1 cellular context compared by ENCODE assay signal in the genomic region with DNA sequence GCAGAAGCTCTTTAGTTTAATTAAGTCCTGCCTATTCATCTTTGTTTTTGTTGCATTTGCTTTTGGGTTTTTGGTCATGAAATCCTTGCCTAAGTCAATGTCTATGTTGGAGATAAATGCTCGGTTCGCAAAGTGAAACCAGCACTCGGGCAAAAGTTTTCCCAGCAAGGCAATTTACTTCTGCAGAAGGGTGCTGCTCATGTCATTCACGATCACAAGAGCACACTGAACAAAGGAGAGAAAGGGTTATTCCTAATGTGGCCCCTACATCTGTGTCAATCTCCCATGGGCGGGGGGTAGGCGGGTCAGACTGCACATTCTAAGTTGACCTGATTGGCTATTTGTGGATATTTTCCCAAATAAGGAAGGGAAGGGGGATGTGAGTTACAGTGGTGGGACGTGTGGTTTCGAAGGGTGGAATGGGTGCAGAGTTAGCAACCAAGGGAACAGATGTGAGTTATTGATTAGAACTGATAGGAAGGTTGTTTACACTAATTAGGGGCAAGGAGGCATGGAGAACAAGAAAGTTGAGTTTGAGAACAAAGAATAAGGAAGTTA.
TF ChIP-seq lines count a peak whose summit lies in the region.

No MANE protein-coding gene starts in this region.

TF ChIP-seq in K562, 482 proteins besides CTCF, POLR2A, EP300 and RAD21 (continued from another document and continues in another):
- TF ChIP-seq ID3 (CRISPR knock-in tag; IDR thresholded peaks at IDR 0.05) (no peak), ID3 (tag; IDR thresholded peaks at IDR 0.05) (peak; percentile 61; the same call in 1 of the 2 replicates), SOX6 (IDR thresholded peaks at IDR 0.05) (no peak), ZNF561 (CRISPR knock-in tag; conservative IDR thresholded peaks at IDR 0.05) (peak; percentile 99), FOXK1 (CRISPR knock-in tag; IDR thresholded peaks at IDR 0.05; ENCODE audit: borderline replicate concordance) (no peak), CBX5 (IDR thresholded peaks at IDR 0.05; ENCODE audit: borderline replicate concordance, low read depth) (peak; percentile 99), SRF (CRISPR knock-in tag; IDR thresholded peaks at IDR 0.05) (peak; percentile 36 to 54; a peak in 1 of 4 replicates), ZNF76 (CRISPR knock-in tag; IDR thresholded peaks at IDR 0.05; ENCODE audit: borderline replicate concordance) (no peak), JUN (IDR thresholded peaks at IDR 0.05; ENCODE audit: borderline replicate concordance, low read depth, low read length) (0 out of 2 replicates have a peak, but pooled peaks have one; percentile 39), JUN (CRISPR knock-in tag; IDR thresholded peaks at IDR 0.05; ENCODE audit: borderline replicate concordance) (no peak), ZEB2 (IDR thresholded peaks at IDR 0.05) (peak; percentile 95), ZNF12 (CRISPR knock-in tag; IDR thresholded peaks at IDR 0.05) (no peak), ARNT (IDR thresholded peaks at IDR 0.05) (peak in 1 of 2 experiments; percentile 43; a peak in 1 of 4 replicates), CBFA2T3 (IDR thresholded peaks at IDR 0.05) (peak; percentile 27; the same call in 1 of the 2 replicates), HDAC6 (IDR thresholded peaks at IDR 0.05; ENCODE audit: low read depth, low read length) (no peak), ATF1 (CRISPR knock-in tag; IDR thresholded peaks at IDR 0.05) (no peak), ATF1 (tag; IDR thresholded peaks at IDR 0.05) (no peak), NKRF (IDR thresholded peaks at IDR 0.05; ENCODE audit: borderline replicate concordance) (no peak), XRCC3 (IDR thresholded peaks at IDR 0.05) (peak; percentile 97), ZNF445 (CRISPR knock-in tag; IDR thresholded peaks at IDR 0.05; ENCODE audit: low read depth) (peak; percentile 94), GTF2B (IDR thresholded peaks at IDR 0.05; ENCODE audit: extremely low read depth, insufficient read length) (no peak), CBX1 (IDR thresholded peaks at IDR 0.05; ENCODE audit: low read depth) (peak; percentile 97), BDP1 (IDR thresholded peaks at IDR 0.05; ENCODE audit: insufficient read depth, insufficient read length) (no peak), ZNF146 (CRISPR knock-in tag; IDR thresholded peaks at IDR 0.05; ENCODE audit: unreplicated experiment) (no peak), TRIM28 (IDR thresholded peaks at IDR 0.05) (peak; percentile 97), BCL6 (CRISPR knock-in tag; IDR thresholded peaks at IDR 0.05) (no peak), MTA3 (IDR thresholded peaks at IDR 0.05; ENCODE audit: borderline replicate concordance) (0 out of 2 replicates have a peak, but pooled peaks have one; percentile 25), LCOR (CRISPR knock-in tag; IDR thresholded peaks at IDR 0.05) (no peak), ZNF696 (CRISPR knock-in tag; conservative IDR thresholded peaks at IDR 0.05) (no peak), ZNF134 (CRISPR knock-in tag; conservative IDR thresholded peaks at IDR 0.05) (no peak), FOXP1 (CRISPR knock-in tag; IDR thresholded peaks at IDR 0.05) (no peak)
- TF ChIP-seq, protein P1, sequence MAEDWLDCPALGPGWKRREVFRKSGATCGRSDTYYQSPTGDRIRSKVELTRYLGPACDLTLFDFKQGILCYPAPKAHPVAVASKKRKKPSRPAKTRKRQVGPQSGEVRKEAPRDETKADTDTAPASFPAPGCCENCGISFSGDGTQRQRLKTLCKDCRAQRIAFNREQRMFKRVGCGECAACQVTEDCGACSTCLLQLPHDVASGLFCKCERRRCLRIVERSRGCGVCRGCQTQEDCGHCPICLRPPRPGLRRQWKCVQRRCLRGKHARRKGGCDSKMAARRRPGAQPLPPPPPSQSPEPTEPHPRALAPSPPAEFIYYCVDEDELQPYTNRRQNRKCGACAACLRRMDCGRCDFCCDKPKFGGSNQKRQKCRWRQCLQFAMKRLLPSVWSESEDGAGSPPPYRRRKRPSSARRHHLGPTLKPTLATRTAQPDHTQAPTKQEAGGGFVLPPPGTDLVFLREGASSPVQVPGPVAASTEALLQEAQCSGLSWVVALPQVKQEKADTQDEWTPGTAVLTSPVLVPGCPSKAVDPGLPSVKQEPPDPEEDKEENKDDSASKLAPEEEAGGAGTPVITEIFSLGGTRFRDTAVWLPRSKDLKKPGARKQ (CRISPR knock-in tag; IDR thresholded peaks at IDR 0.05), result peak; percentile 97
- TF ChIP-seq, protein P2, sequence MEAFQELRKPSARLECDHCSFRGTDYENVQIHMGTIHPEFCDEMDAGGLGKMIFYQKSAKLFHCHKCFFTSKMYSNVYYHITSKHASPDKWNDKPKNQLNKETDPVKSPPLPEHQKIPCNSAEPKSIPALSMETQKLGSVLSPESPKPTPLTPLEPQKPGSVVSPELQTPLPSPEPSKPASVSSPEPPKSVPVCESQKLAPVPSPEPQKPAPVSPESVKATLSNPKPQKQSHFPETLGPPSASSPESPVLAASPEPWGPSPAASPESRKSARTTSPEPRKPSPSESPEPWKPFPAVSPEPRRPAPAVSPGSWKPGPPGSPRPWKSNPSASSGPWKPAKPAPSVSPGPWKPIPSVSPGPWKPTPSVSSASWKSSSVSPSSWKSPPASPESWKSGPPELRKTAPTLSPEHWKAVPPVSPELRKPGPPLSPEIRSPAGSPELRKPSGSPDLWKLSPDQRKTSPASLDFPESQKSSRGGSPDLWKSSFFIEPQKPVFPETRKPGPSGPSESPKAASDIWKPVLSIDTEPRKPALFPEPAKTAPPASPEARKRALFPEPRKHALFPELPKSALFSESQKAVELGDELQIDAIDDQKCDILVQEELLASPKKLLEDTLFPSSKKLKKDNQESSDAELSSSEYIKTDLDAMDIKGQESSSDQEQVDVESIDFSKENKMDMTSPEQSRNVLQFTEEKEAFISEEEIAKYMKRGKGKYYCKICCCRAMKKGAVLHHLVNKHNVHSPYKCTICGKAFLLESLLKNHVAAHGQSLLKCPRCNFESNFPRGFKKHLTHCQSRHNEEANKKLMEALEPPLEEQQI (IDR thresholded peaks at IDR 0.05), result peak; percentile 67; the same call in 1 of the 2 replicates
- TF ChIP-seq, protein P3, sequence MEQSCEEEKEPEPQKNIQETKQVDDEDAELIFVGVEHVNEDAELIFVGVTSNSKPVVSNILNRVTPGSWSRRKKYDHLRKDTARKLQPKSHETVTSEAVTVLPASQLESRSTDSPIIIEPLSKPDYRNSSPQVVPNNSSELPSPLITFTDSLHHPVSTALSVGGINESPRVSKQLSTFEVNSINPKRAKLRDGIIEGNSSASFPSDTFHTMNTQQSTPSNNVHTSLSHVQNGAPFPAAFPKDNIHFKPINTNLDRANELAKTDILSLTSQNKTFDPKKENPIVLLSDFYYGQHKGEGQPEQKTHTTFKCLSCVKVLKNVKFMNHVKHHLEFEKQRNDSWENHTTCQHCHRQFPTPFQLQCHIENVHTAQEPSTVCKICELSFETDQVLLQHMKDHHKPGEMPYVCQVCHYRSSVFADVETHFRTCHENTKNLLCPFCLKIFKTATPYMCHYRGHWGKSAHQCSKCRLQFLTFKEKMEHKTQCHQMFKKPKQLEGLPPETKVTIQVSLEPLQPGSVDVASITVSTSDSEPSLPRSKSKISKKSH (CRISPR knock-in tag; IDR thresholded peaks at IDR 0.05), result peak; percentile 75; the same call in 1 of the 2 replicates
- TF ChIP-seq, protein P4, sequence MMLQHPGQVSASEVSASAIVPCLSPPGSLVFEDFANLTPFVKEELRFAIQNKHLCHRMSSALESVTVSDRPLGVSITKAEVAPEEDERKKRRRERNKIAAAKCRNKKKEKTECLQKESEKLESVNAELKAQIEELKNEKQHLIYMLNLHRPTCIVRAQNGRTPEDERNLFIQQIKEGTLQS (IDR thresholded peaks at IDR 0.05), result no peak
- TF ChIP-seq, protein P4 (CRISPR knock-in tag; conservative IDR thresholded peaks at IDR 0.05), result no peak
- TF ChIP-seq, protein P5, sequence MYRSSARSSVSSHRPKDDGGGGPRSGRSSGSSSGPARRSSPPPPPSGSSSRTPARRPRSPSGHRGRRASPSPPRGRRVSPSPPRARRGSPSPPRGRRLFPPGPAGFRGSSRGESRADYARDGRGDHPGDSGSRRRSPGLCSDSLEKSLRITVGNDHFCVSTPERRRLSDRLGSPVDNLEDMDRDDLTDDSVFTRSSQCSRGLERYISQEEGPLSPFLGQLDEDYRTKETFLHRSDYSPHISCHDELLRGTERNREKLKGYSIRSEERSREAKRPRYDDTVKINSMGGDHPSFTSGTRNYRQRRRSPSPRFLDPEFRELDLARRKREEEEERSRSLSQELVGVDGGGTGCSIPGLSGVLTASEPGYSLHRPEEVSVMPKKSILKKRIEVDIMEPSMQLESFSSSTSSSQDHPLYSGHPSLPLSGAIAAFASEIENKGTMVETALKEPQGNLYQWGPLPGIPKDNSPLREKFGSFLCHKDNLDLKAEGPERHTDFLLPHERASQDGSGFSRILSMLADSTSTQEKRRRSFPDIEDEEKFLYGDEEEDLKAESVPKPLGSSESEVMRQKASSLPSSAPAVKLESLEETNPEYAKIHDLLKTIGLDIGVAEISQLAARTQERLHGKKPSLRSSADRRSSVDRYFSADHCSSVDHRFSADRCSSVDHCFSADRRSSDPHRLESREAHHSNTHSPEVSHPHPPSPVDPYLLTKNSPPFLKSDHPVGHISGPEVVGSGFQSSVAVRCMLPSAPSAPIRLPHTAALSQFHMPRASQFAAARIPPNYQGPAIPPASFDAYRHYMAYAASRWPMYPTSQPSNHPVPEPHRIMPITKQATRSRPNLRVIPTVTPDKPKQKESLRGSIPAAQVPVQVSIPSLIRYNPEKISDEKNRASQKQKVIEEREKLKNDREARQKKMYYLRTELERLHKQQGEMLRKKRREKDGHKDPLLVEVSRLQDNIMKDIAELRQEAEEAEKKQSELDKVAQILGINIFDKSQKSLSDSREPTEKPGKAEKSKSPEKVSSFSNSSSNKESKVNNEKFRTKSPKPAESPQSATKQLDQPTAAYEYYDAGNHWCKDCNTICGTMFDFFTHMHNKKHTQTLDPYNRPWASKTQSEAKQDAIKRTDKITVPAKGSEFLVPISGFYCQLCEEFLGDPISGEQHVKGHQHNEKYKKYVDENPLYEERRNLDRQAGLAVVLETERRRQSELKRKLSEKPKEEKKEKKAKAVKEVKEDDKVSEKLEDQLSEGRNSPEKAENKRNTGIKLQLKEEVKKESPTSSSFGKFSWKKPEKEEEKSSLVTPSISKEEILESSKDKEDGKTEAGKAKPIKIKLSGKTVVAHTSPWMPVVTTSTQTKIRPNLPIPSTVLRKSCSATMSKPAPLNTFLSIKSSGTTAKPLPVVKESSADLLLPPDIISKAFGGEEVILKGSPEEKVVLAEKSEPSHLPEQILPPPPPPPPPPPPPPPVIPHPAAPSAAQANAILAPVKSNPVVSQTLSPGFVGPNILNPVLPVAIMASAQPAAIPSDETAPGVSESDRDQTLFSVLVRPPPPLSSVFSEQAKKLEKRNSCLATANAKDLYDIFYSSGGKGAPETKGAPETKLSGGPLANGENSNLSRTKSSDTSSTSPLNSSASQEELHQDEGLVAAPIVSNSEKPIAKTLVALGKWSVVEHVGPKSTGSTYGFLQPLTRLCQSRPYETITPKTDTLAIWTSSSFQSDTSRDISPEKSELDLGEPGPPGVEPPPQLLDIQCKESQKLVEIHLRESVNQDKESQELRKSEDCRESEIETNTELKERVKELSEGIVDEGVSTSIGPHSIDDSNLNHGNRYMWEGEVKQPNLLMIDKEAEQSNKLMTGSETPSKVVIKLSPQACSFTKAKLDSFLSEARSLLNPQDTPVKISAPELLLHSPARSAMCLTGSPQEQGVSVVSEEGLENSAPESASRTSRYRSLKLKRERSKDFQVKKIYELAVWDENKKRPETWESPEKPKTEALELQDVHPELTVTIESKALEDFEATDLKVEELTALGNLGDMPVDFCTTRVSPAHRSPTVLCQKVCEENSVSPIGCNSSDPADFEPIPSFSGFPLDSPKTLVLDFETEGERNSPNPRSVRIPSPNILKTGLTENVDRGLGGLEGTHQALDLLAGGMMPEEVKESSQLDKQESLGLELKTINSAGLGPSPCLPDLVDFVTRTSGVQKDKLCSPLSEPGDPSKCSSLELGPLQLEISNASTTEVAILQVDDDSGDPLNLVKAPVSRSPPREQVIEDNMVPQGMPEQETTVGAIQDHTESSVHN (IDR thresholded peaks at IDR 0.05; ENCODE audit: borderline replicate concordance in 1 of 2, low read depth in 1 of 2), result peak in 1 of 2 experiments; percentile 52; a peak in 1 of 4 replicates
- TF ChIP-seq, protein P6, sequence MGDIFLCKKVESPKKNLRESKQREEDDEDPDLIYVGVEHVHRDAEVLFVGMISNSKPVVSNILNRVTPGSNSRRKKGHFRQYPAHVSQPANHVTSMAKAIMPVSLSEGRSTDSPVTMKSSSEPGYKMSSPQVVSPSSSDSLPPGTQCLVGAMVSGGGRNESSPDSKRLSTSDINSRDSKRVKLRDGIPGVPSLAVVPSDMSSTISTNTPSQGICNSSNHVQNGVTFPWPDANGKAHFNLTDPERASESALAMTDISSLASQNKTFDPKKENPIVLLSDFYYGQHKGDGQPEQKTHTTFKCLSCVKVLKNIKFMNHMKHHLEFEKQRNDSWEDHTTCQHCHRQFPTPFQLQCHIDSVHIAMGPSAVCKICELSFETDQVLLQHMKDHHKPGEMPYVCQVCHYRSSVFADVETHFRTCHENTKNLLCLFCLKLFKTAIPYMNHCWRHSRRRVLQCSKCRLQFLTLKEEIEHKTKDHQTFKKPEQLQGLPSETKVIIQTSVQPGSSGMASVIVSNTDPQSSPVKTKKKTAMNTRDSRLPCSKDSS (IDR thresholded peaks at IDR 0.05; ENCODE audit: low read depth, partially characterized antibody), result peak; percentile 100
